1 cellular context compared by ENCODE assay signal in the genomic region with DNA sequence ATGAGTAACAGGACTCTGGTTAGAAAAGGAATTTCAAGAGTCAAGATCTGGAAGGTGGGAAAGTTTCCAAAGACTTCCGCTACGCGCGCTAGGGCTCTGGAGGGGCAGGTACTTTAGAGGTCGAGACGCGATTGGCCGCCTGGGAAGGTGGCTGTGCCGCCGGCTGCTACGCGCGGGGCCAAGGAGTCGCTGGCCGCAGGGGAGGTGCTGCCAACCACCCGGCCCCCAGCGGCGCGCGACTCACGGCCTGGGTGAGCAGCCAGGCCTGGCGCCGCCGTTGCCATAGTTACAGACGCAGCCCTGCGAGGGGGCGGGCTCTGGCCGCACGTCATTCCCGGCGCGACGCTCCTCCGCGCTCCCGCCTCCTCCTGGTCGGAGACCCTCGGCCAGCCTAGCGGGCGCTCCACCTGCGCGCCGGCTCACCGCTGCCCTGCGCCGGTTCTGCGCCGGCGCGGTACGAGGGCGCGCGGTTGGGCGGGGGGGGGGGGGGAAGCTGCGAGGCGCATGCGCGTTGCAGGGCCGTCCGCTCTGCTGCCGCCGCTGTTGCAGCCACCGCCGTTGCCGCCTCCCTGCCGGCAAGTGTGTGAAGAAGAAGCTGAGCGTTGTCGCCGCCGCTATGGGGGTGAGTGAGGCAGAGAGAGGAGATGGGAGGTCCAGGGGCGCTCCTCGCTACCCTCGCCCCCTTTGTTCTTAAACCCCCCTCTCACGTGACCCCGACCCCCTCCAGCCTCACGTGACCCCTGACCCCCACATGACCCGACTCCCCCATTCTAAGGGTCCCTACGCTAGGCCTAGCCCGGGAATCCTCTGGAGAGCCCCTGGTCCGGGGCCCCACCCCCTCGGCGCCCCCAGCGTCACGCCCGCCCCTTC.
A peak's percentile ranks its signal among the peaks of the same experiment; 100 is the strongest.
TF ChIP-seq lines count a peak whose summit lies in the region.

A gene (plus strand): TSS at position 522 of the 870 bp plus-strand sequence. CDS start 95 bp downstream, at position 617.

TF ChIP-seq in K562, 482 proteins besides CTCF, POLR2A, EP300 and RAD21 (continued from another document and continues in another):
- TF ChIP-seq, protein P1, sequence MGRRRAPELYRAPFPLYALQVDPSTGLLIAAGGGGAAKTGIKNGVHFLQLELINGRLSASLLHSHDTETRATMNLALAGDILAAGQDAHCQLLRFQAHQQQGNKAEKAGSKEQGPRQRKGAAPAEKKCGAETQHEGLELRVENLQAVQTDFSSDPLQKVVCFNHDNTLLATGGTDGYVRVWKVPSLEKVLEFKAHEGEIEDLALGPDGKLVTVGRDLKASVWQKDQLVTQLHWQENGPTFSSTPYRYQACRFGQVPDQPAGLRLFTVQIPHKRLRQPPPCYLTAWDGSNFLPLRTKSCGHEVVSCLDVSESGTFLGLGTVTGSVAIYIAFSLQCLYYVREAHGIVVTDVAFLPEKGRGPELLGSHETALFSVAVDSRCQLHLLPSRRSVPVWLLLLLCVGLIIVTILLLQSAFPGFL (CRISPR knock-in tag; IDR thresholded peaks at IDR 0.05), result no peak
- TF ChIP-seq MECOM (CRISPR knock-in tag; IDR thresholded peaks at IDR 0.05) (no peak), KDM2B (CRISPR knock-in tag; IDR thresholded peaks at IDR 0.05) (no peak), BACH1 (tag; IDR thresholded peaks at IDR 0.05) (no peak), ZNF23 (CRISPR knock-in tag; IDR thresholded peaks at IDR 0.05) (no peak), ZNF77 (CRISPR knock-in tag; IDR thresholded peaks at IDR 0.05) (no peak), MYC (IDR thresholded peaks at IDR 0.05; ENCODE audit: low read depth, low read length) (peak; percentile 39; the same call in 1 of the 2 replicates), MYC (CRISPR knock-in tag; IDR thresholded peaks at IDR 0.05; ENCODE audit: borderline replicate concordance, low read depth) (no peak), TAF7 (tag; IDR thresholded peaks at IDR 0.05) (no peak), TAF9B (IDR thresholded peaks at IDR 0.05; ENCODE audit: partially characterized antibody) (no peak), CBX8 (IDR thresholded peaks at IDR 0.05; ENCODE audit: borderline replicate concordance, extremely low read depth, low read depth, low read length, poor library complexity, severe bottlenecking) (no peak), ZNF551 (CRISPR knock-in tag; IDR thresholded peaks at IDR 0.05) (no peak), MAFG (tag; conservative IDR thresholded peaks at IDR 0.05) (no peak), CBFB (CRISPR knock-in tag; IDR thresholded peaks at IDR 0.05) (no peak), ZBTB1 (CRISPR knock-in tag; IDR thresholded peaks at IDR 0.05; ENCODE audit: borderline replicate concordance, low read depth) (no peak), ZNF197 (CRISPR knock-in tag; IDR thresholded peaks at IDR 0.05; ENCODE audit: low read depth) (no peak), KLF10 (CRISPR knock-in tag; IDR thresholded peaks at IDR 0.05) (no peak), ELF1 (tag; IDR thresholded peaks at IDR 0.05) (no peak; the same call in 1 of the 2 replicates), HDAC1 (IDR thresholded peaks at IDR 0.05) (peak in 1 of 2 experiments; percentile 97; a peak in 2 of 4 replicates), STAT5B (CRISPR knock-in tag; IDR thresholded peaks at IDR 0.05) (no peak), PHB (CRISPR knock-in tag; IDR thresholded peaks at IDR 0.05) (no peak), ATF7 (IDR thresholded peaks at IDR 0.05) (peak; percentile 81), HNRNPUL1 (IDR thresholded peaks at IDR 0.05; ENCODE audit: low read length) (no peak), MEIS2 (IDR thresholded peaks at IDR 0.05; ENCODE audit: partially characterized antibody) (peak; percentile 43), SMARCC2 (IDR thresholded peaks at IDR 0.05; ENCODE audit: low read depth) (no peak), ZNF707 (CRISPR knock-in tag; conservative IDR thresholded peaks at IDR 0.05) (no peak), ASH1L (IDR thresholded peaks at IDR 0.05; ENCODE audit: borderline replicate concordance, low read depth, partially characterized antibody) (no peak), PPARD (CRISPR knock-in tag; IDR thresholded peaks at IDR 0.05) (no peak), TGIF2 (CRISPR knock-in tag; IDR thresholded peaks at IDR 0.05) (no peak), ZNF239 (CRISPR knock-in tag; IDR thresholded peaks at IDR 0.05) (no peak), ZNF174 (CRISPR knock-in tag; IDR thresholded peaks at IDR 0.05) (no peak), CREBBP (IDR thresholded peaks at IDR 0.05; ENCODE audit: low read depth, low read length) (no peak), SRF (CRISPR knock-in tag; IDR thresholded peaks at IDR 0.05) (peak in 1 of 2 experiments; percentile 10; a peak in 1 of 4 replicates), GTF2F1 (IDR thresholded peaks at IDR 0.05; ENCODE audit: low read depth, low read length) (no peak), GATAD2B (IDR thresholded peaks at IDR 0.05; ENCODE audit: borderline replicate concordance) (no peak), SREBF2 (CRISPR knock-in tag; IDR thresholded peaks at IDR 0.05) (peak; percentile 77; the same call in 1 of the 2 replicates), PHTF2 (CRISPR knock-in tag; IDR thresholded peaks at IDR 0.05) (no peak), ZNF589 (CRISPR knock-in tag; IDR thresholded peaks at IDR 0.05; ENCODE audit: low read depth) (no peak), ZNF184 (CRISPR knock-in tag; IDR thresholded peaks at IDR 0.05) (no peak), NFXL1 (CRISPR knock-in tag; IDR thresholded peaks at IDR 0.05) (no peak), ZNF444 (CRISPR knock-in tag; IDR thresholded peaks at IDR 0.05) (no peak), ZNF764 (CRISPR knock-in tag; IDR thresholded peaks at IDR 0.05; ENCODE audit: low read depth) (no peak), SMARCB1 (IDR thresholded peaks at IDR 0.05; ENCODE audit: insufficient read length, low read depth) (no peak), SRSF3 (IDR thresholded peaks at IDR 0.05; ENCODE audit: insufficient read depth, low read length) (no peak), ZNF324 (CRISPR knock-in tag; IDR thresholded peaks at IDR 0.05) (no peak)
- TF ChIP-seq, protein P2, sequence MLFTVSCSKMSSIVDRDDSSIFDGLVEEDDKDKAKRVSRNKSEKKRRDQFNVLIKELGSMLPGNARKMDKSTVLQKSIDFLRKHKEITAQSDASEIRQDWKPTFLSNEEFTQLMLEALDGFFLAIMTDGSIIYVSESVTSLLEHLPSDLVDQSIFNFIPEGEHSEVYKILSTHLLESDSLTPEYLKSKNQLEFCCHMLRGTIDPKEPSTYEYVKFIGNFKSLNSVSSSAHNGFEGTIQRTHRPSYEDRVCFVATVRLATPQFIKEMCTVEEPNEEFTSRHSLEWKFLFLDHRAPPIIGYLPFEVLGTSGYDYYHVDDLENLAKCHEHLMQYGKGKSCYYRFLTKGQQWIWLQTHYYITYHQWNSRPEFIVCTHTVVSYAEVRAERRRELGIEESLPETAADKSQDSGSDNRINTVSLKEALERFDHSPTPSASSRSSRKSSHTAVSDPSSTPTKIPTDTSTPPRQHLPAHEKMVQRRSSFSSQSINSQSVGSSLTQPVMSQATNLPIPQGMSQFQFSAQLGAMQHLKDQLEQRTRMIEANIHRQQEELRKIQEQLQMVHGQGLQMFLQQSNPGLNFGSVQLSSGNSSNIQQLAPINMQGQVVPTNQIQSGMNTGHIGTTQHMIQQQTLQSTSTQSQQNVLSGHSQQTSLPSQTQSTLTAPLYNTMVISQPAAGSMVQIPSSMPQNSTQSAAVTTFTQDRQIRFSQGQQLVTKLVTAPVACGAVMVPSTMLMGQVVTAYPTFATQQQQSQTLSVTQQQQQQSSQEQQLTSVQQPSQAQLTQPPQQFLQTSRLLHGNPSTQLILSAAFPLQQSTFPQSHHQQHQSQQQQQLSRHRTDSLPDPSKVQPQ (CRISPR knock-in tag; IDR thresholded peaks at IDR 0.05; ENCODE audit: borderline replicate concordance), result no peak
- TF ChIP-seq, protein P3, sequence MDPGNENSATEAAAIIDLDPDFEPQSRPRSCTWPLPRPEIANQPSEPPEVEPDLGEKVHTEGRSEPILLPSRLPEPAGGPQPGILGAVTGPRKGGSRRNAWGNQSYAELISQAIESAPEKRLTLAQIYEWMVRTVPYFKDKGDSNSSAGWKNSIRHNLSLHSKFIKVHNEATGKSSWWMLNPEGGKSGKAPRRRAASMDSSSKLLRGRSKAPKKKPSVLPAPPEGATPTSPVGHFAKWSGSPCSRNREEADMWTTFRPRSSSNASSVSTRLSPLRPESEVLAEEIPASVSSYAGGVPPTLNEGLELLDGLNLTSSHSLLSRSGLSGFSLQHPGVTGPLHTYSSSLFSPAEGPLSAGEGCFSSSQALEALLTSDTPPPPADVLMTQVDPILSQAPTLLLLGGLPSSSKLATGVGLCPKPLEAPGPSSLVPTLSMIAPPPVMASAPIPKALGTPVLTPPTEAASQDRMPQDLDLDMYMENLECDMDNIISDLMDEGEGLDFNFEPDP (CRISPR knock-in tag; IDR thresholded peaks at IDR 0.05), result no peak
- TF ChIP-seq, protein P4, sequence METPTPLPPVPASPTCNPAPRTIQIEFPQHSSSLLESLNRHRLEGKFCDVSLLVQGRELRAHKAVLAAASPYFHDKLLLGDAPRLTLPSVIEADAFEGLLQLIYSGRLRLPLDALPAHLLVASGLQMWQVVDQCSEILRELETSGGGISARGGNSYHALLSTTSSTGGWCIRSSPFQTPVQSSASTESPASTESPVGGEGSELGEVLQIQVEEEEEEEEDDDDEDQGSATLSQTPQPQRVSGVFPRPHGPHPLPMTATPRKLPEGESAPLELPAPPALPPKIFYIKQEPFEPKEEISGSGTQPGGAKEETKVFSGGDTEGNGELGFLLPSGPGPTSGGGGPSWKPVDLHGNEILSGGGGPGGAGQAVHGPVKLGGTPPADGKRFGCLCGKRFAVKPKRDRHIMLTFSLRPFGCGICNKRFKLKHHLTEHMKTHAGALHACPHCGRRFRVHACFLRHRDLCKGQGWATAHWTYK (CRISPR knock-in tag; IDR thresholded peaks at IDR 0.05), result no peak
- TF ChIP-seq, protein P5, sequence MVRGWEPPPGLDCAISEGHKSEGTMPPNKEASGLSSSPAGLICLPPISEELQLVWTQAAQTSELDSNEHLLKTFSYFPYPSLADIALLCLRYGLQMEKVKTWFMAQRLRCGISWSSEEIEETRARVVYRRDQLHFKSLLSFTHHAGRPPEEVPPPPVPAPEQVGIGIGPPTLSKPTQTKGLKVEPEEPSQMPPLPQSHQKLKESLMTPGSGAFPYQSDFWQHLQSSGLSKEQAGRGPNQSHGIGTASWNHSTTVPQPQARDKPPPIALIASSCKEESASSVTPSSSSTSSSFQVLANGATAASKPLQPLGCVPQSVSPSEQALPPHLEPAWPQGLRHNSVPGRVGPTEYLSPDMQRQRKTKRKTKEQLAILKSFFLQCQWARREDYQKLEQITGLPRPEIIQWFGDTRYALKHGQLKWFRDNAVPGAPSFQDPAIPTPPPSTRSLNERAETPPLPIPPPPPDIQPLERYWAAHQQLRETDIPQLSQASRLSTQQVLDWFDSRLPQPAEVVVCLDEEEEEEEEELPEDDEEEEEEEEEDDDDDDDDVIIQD (CRISPR knock-in tag; IDR thresholded peaks at IDR 0.05), result no peak
- TF ChIP-seq, protein P6, sequence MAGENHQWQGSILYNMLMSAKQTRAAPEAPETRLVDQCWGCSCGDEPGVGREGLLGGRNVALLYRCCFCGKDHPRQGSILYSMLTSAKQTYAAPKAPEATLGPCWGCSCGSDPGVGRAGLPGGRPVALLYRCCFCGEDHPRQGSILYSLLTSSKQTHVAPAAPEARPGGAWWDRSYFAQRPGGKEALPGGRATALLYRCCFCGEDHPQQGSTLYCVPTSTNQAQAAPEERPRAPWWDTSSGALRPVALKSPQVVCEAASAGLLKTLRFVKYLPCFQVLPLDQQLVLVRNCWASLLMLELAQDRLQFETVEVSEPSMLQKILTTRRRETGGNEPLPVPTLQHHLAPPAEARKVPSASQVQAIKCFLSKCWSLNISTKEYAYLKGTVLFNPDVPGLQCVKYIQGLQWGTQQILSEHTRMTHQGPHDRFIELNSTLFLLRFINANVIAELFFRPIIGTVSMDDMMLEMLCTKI (IDR thresholded peaks at IDR 0.05; ENCODE audit: partially characterized antibody), result no peak
- TF ChIP-seq, protein P7, sequence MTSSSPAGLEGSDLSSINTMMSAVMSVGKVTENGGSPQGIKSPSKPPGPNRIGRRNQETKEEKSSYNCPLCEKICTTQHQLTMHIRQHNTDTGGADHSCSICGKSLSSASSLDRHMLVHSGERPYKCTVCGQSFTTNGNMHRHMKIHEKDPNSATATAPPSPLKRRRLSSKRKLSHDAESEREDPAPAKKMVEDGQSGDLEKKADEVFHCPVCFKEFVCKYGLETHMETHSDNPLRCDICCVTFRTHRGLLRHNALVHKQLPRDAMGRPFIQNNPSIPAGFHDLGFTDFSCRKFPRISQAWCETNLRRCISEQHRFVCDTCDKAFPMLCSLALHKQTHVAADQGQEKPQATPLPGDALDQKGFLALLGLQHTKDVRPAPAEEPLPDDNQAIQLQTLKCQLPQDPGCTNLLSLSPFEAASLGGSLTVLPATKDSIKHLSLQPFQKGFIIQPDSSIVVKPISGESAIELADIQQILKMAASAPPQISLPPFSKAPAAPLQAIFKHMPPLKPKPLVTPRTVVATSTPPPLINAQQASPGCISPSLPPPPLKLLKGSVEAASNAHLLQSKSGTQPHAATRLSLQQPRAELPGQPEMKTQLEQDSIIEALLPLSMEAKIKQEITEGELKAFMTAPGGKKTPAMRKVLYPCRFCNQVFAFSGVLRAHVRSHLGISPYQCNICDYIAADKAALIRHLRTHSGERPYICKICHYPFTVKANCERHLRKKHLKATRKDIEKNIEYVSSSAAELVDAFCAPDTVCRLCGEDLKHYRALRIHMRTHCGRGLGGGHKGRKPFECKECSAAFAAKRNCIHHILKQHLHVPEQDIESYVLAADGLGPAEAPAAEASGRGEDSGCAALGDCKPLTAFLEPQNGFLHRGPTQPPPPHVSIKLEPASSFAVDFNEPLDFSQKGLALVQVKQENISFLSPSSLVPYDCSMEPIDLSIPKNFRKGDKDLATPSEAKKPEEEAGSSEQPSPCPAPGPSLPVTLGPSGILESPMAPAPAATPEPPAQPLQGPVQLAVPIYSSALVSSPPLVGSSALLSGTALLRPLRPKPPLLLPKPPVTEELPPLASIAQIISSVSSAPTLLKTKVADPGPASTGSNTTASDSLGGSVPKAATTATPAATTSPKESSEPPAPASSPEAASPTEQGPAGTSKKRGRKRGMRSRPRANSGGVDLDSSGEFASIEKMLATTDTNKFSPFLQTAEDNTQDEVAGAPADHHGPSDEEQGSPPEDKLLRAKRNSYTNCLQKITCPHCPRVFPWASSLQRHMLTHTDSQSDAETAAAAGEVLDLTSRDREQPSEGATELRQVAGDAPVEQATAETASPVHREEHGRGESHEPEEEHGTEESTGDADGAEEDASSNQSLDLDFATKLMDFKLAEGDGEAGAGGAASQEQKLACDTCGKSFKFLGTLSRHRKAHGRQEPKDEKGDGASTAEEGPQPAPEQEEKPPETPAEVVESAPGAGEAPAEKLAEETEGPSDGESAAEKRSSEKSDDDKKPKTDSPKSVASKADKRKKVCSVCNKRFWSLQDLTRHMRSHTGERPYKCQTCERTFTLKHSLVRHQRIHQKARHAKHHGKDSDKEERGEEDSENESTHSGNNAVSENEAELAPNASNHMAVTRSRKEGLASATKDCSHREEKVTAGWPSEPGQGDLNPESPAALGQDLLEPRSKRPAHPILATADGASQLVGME (CRISPR knock-in tag; IDR thresholded peaks at IDR 0.05), result no peak
- TF ChIP-seq, protein P8, sequence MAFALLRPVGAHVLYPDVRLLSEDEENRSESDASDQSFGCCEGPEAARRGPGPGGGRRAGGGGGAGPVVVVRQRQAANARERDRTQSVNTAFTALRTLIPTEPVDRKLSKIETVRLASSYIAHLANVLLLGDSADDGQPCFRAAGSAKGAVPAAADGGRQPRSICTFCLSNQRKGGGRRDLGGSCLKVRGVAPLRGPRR (CRISPR knock-in tag; IDR thresholded peaks at IDR 0.05), result no peak
